Comparison of ENCODE assay signal across 1 cellular context in the genomic region with DNA sequence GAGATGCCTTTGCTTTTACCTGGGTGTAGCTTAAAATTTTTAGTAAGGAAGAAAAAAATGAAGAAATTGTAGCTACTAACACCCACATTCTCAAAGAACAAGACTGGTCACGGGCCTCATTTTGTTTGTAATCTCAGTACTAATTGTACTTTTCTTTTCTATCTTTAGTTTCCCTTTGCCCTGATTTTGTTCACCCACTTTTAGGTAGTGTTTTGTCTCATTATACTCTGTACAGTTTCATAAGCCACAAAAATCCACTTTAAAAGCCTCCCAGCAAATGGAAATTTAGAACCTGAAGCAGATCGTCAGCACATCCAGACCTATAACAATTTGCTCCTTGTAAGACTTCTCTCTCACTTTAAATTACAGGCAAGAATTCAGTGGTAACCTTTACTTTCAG.
TF ChIP-seq lines count a peak whose summit lies in the region.

No MANE protein-coding gene starts in this region.

TF ChIP-seq in K562, 482 proteins besides CTCF, POLR2A, EP300 and RAD21:
- TF ChIP-seq, protein P1, sequence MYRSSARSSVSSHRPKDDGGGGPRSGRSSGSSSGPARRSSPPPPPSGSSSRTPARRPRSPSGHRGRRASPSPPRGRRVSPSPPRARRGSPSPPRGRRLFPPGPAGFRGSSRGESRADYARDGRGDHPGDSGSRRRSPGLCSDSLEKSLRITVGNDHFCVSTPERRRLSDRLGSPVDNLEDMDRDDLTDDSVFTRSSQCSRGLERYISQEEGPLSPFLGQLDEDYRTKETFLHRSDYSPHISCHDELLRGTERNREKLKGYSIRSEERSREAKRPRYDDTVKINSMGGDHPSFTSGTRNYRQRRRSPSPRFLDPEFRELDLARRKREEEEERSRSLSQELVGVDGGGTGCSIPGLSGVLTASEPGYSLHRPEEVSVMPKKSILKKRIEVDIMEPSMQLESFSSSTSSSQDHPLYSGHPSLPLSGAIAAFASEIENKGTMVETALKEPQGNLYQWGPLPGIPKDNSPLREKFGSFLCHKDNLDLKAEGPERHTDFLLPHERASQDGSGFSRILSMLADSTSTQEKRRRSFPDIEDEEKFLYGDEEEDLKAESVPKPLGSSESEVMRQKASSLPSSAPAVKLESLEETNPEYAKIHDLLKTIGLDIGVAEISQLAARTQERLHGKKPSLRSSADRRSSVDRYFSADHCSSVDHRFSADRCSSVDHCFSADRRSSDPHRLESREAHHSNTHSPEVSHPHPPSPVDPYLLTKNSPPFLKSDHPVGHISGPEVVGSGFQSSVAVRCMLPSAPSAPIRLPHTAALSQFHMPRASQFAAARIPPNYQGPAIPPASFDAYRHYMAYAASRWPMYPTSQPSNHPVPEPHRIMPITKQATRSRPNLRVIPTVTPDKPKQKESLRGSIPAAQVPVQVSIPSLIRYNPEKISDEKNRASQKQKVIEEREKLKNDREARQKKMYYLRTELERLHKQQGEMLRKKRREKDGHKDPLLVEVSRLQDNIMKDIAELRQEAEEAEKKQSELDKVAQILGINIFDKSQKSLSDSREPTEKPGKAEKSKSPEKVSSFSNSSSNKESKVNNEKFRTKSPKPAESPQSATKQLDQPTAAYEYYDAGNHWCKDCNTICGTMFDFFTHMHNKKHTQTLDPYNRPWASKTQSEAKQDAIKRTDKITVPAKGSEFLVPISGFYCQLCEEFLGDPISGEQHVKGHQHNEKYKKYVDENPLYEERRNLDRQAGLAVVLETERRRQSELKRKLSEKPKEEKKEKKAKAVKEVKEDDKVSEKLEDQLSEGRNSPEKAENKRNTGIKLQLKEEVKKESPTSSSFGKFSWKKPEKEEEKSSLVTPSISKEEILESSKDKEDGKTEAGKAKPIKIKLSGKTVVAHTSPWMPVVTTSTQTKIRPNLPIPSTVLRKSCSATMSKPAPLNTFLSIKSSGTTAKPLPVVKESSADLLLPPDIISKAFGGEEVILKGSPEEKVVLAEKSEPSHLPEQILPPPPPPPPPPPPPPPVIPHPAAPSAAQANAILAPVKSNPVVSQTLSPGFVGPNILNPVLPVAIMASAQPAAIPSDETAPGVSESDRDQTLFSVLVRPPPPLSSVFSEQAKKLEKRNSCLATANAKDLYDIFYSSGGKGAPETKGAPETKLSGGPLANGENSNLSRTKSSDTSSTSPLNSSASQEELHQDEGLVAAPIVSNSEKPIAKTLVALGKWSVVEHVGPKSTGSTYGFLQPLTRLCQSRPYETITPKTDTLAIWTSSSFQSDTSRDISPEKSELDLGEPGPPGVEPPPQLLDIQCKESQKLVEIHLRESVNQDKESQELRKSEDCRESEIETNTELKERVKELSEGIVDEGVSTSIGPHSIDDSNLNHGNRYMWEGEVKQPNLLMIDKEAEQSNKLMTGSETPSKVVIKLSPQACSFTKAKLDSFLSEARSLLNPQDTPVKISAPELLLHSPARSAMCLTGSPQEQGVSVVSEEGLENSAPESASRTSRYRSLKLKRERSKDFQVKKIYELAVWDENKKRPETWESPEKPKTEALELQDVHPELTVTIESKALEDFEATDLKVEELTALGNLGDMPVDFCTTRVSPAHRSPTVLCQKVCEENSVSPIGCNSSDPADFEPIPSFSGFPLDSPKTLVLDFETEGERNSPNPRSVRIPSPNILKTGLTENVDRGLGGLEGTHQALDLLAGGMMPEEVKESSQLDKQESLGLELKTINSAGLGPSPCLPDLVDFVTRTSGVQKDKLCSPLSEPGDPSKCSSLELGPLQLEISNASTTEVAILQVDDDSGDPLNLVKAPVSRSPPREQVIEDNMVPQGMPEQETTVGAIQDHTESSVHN (IDR thresholded peaks at IDR 0.05; ENCODE audit: borderline replicate concordance in 1 of 2, low read depth in 1 of 2): no peak
- TF ChIP-seq FOS (IDR thresholded peaks at IDR 0.05; ENCODE audit: extremely low read depth, insufficient read length) (no peak), ZSCAN29 (IDR thresholded peaks at IDR 0.05) (no peak)
- TF ChIP-seq, protein P2, sequence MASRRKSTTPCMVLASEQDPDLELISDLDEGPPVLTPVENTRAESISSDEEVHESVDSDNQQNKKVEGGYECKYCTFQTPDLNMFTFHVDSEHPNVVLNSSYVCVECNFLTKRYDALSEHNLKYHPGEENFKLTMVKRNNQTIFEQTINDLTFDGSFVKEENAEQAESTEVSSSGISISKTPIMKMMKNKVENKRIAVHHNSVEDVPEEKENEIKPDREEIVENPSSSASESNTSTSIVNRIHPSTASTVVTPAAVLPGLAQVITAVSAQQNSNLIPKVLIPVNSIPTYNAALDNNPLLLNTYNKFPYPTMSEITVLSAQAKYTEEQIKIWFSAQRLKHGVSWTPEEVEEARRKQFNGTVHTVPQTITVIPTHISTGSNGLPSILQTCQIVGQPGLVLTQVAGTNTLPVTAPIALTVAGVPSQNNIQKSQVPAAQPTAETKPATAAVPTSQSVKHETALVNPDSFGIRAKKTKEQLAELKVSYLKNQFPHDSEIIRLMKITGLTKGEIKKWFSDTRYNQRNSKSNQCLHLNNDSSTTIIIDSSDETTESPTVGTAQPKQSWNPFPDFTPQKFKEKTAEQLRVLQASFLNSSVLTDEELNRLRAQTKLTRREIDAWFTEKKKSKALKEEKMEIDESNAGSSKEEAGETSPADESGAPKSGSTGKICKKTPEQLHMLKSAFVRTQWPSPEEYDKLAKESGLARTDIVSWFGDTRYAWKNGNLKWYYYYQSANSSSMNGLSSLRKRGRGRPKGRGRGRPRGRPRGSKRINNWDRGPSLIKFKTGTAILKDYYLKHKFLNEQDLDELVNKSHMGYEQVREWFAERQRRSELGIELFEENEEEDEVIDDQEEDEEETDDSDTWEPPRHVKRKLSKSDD (conservative IDR thresholded peaks at IDR 0.05; ENCODE audit: low read length): no peak
- TF ChIP-seq, protein P3, sequence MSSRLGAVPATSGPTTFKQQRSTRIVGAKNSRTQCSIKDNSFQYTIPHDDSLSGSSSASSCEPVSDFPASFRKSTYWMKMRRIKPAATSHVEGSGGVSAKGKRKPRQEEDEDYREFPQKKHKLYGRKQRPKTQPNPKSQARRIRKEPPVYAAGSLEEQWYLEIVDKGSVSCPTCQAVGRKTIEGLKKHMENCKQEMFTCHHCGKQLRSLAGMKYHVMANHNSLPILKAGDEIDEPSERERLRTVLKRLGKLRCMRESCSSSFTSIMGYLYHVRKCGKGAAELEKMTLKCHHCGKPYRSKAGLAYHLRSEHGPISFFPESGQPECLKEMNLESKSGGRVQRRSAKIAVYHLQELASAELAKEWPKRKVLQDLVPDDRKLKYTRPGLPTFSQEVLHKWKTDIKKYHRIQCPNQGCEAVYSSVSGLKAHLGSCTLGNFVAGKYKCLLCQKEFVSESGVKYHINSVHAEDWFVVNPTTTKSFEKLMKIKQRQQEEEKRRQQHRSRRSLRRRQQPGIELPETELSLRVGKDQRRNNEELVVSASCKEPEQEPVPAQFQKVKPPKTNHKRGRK (tag; IDR thresholded peaks at IDR 0.05): no peak
